1 cellular context compared by ENCODE assay signal in genomic region chr22:16932577-16932976, GRCh38.
TF ChIP-seq lines count a peak whose summit lies in the region.

No MANE protein-coding gene starts in this region.

TF ChIP-seq in GM12878, 131 proteins besides CTCF, POLR2A, EP300 and RAD21:
- TF ChIP-seq, protein P1, sequence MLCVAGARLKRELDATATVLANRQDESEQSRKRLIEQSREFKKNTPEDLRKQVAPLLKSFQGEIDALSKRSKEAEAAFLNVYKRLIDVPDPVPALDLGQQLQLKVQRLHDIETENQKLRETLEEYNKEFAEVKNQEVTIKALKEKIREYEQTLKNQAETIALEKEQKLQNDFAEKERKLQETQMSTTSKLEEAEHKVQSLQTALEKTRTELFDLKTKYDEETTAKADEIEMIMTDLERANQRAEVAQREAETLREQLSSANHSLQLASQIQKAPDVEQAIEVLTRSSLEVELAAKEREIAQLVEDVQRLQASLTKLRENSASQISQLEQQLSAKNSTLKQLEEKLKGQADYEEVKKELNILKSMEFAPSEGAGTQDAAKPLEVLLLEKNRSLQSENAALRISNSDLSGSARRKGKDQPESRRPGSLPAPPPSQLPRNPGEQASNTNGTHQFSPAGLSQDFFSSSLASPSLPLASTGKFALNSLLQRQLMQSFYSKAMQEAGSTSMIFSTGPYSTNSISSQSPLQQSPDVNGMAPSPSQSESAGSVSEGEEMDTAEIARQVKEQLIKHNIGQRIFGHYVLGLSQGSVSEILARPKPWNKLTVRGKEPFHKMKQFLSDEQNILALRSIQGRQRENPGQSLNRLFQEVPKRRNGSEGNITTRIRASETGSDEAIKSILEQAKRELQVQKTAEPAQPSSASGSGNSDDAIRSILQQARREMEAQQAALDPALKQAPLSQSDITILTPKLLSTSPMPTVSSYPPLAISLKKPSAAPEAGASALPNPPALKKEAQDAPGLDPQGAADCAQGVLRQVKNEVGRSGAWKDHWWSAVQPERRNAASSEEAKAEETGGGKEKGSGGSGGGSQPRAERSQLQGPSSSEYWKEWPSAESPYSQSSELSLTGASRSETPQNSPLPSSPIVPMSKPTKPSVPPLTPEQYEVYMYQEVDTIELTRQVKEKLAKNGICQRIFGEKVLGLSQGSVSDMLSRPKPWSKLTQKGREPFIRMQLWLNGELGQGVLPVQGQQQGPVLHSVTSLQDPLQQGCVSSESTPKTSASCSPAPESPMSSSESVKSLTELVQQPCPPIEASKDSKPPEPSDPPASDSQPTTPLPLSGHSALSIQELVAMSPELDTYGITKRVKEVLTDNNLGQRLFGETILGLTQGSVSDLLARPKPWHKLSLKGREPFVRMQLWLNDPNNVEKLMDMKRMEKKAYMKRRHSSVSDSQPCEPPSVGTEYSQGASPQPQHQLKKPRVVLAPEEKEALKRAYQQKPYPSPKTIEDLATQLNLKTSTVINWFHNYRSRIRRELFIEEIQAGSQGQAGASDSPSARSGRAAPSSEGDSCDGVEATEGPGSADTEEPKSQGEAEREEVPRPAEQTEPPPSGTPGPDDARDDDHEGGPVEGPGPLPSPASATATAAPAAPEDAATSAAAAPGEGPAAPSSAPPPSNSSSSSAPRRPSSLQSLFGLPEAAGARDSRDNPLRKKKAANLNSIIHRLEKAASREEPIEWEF (IDR thresholded peaks at IDR 0.05; ENCODE audit: insufficient replicate concordance, low read depth, low read length), result no peak
- TF ChIP-seq SMC3 (IDR thresholded peaks at IDR 0.05; ENCODE audit: borderline replicate concordance, low read length), result peak; percentile 34; the same call in 1 of the 2 replicates
